ENCODE assay signal across 15 cellular contexts in the genomic region with DNA sequence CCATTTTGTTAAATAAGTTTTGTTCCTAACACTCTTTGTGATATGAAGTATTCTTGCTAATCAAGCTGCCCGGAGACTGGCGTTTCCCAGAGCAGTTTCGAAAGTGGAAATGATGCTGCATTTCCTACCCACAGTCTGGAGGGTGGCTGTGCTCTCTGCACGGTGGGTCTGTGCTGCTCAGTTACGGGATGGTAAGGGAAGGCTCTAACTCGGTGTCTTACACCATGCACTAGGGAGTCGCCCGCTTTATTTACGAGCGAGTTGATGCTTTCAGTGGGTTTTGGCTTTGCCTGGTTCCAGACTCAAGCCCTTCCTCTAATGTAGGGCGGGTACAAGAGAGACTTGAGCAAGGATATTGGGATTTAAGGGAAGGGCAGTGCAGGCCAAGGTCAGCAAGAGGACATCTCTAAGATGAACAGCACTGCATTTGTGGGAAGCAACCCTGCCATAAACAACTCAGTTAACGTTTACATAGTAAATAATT.
DNase-seq lines count a peak whose midpoint lies in the region; ATAC-seq and TF ChIP-seq lines count a peak whose summit lies in the region.
"Had no signal": no experiment of that assay in that cellular context is flagged by ENCODE, and none has a peak within 500 bp of the region (broad histone marks: within the 10 kb centered on the region; RNA-seq: fewer than 3 reads in every experiment).

No MANE protein-coding gene starts in this region.

- H3K36me3 ChIP-seq in left lung (peaks cover 0 to 5% of the 10 kb centered on the region in 2 donors), upper lobe of left lung (no peaks in the 10 kb centered on the region)

- peak; percentile 64 for DNase-seq in LHCN-M2 (ENCODE audit: low read depth)
- peak; percentile 79 for DNase-seq in amniotic epithelial cell (ENCODE audit: low read depth)
- no peak for DNase-seq in left lung
- DNase-seq in upper lobe of left lung: no peak
- no peak for DNase-seq in activated CD4-positive, alpha-beta T cell treated with anti-CD3 and anti-CD28 coated beads, Interleukin-2, amount 10 ng/mL, durations not matched to agents 7 days and 5 days
- DNase-seq: activated CD8-positive, alpha-beta T cell treated with anti-CD3 and anti-CD28 coated beads, Interleukin-2, amount 10 ng/mL, durations not matched to agents 7 days and 5 days; activated naive CD8-positive, alpha-beta T cell treated with anti-CD3 and anti-CD28 coated beads, Interleukin-2, amount 10 ng/mL, durations not matched to agents 7 days and 5 days; effector CD8-positive, alpha-beta T cell; NCI-H1105; NCI-H526 treated with DMSO at 0.1 percent for 48 hours; T-helper 1 cell had no signal

- H3K27ac ChIP-seq in left lung (no peak overlapping the region), upper lobe of left lung (no peak overlapping the region)
- H3K27ac ChIP-seq: HL-60 had no signal

- intact Hi-C loops in left lung (cut with DNase I): no loop called here

- no peaks in the 10 kb centered on the region for H3K4me1 Mint-ChIP-seq in activated CD4-positive, alpha-beta T cell treated with anti-CD3 and anti-CD28 coated beads, Interleukin-2, amount 10 ng/mL, durations not matched to agents 7 days and 5 days
- H3K4me1 Mint-ChIP-seq: activated naive CD8-positive, alpha-beta T cell treated with anti-CD3 and anti-CD28 coated beads, Interleukin-2, amount 10 ng/mL, durations not matched to agents 7 days and 5 days had no signal

- H3K36me3 Mint-ChIP-seq in activated CD4-positive, alpha-beta T cell treated with anti-CD3 and anti-CD28 coated beads, Interleukin-2, amount 10 ng/mL, durations not matched to agents 7 days and 5 days (ENCODE audit: low read depth): peaks cover 4% of the 10 kb centered on the region

- ATAC-seq in left lung (peak; percentile 19), upper lobe of left lung (ENCODE audit: low FRiP score in 2 of 2) (peak; percentile 17 to 57), GM18873 (IDR thresholded peaks at IDR 0.05; ENCODE audit: low FRiP score, unreplicated experiment) (no peak), HG02678 (IDR thresholded peaks at IDR 0.05; ENCODE audit: unreplicated experiment) (no peak)
- ATAC-seq: activated CD8-positive, alpha-beta T cell treated with anti-CD3 and anti-CD28 coated beads, Interleukin-2, amount 10 ng/mL, durations not matched to agents 7 days and 5 days had no signal

- H3K27me3 Mint-ChIP-seq in activated CD4-positive, alpha-beta T cell treated with anti-CD3 and anti-CD28 coated beads, Interleukin-2, amount 10 ng/mL, durations not matched to agents 7 days and 5 days: no peaks in the 10 kb centered on the region
- H3K27me3 Mint-ChIP-seq: activated naive CD8-positive, alpha-beta T cell treated with anti-CD3 and anti-CD28 coated beads, Interleukin-2, amount 10 ng/mL, durations not matched to agents 7 days and 5 days had no signal

- 61 to 89% methylated on average over 12 of the region's 12 CpGs for WGBS in upper lobe of left lung, 2 donors

- TF ChIP-seq POLR2A in upper lobe of left lung (IDR thresholded peaks at IDR 0.05): no peak

- CTCF ChIA-PET in activated CD4-positive, alpha-beta T cell treated with anti-CD3 and anti-CD28 coated beads, Interleukin-2, amount 10 ng/mL, durations not matched to agents 7 days and 5 days (lab: Charles Lee): interaction anchor here (1.5 kb wide), 1 partner anchor 9 kb away, joined by 3 read pairs; no protein-coding TSS in a partner anchor

- no peaks in the 10 kb centered on the region for H3K9me3 Mint-ChIP-seq in activated CD4-positive, alpha-beta T cell treated with anti-CD3 and anti-CD28 coated beads, Interleukin-2, amount 10 ng/mL, durations not matched to agents 7 days and 5 days
- H3K9me3 Mint-ChIP-seq: activated naive CD8-positive, alpha-beta T cell treated with anti-CD3 and anti-CD28 coated beads, Interleukin-2, amount 10 ng/mL, durations not matched to agents 7 days and 5 days had no signal

- no peak overlapping the region for H3K27ac Mint-ChIP-seq in activated CD4-positive, alpha-beta T cell treated with anti-CD3 and anti-CD28 coated beads, Interleukin-2, amount 10 ng/mL, durations not matched to agents 7 days and 5 days
- H3K27ac Mint-ChIP-seq: activated CD8-positive, alpha-beta T cell treated with anti-CD3 and anti-CD28 coated beads, Interleukin-2, amount 10 ng/mL, durations not matched to agents 7 days and 5 days; activated naive CD8-positive, alpha-beta T cell treated with anti-CD3 and anti-CD28 coated beads, Interleukin-2, amount 10 ng/mL, durations not matched to agents 7 days and 5 days had no signal

- no peak for TF ChIP-seq CTCF in left lung (IDR thresholded peaks at IDR 0.05)
- no peak for TF ChIP-seq CTCF in upper lobe of left lung (IDR thresholded peaks at IDR 0.05)

- POLR2A ChIA-PET in activated CD4-positive, alpha-beta T cell treated with anti-CD3 and anti-CD28 coated beads, Interleukin-2, amount 10 ng/mL, durations not matched to agents 7 days and 5 days (lab: Charles Lee): no interaction called here

- no peaks in the 10 kb centered on the region for H3K27me3 ChIP-seq in left lung
- H3K27me3 ChIP-seq in upper lobe of left lung: no peaks in the 10 kb centered on the region

- no peak overlapping the region for H3K4me3 Mint-ChIP-seq in activated CD4-positive, alpha-beta T cell treated with anti-CD3 and anti-CD28 coated beads, Interleukin-2, amount 10 ng/mL, durations not matched to agents 7 days and 5 days
- H3K4me3 Mint-ChIP-seq: activated CD8-positive, alpha-beta T cell treated with anti-CD3 and anti-CD28 coated beads, Interleukin-2, amount 10 ng/mL, durations not matched to agents 7 days and 5 days; activated naive CD8-positive, alpha-beta T cell treated with anti-CD3 and anti-CD28 coated beads, Interleukin-2, amount 10 ng/mL, durations not matched to agents 7 days and 5 days had no signal

- H3K9me3 ChIP-seq in left lung (no peaks in the 10 kb centered on the region), upper lobe of left lung (no peaks in the 10 kb centered on the region)

- no peaks in the 10 kb centered on the region for H3K4me1 ChIP-seq in left lung
- H3K4me1 ChIP-seq in upper lobe of left lung: no peaks in the 10 kb centered on the region

- H3K4me3 ChIP-seq in left lung (no peak overlapping the region), upper lobe of left lung (no peak overlapping the region)
- H3K4me3 ChIP-seq: skin epidermis had no signal

- TF ChIP-seq EP300 in upper lobe of left lung (IDR thresholded peaks at IDR 0.05): no peak

Comparison
In these comparisons a context has a peak if more than half of its experiments do, and no peak if none do; other contexts are left out.
1. DNase-seq: peak in LHCN-M2 (single experiment) and amniotic epithelial cell (single experiment); none in left lung (0 of 2), upper lobe of left lung (0 of 2) and activated CD4-positive, alpha-beta T cell treated with anti-CD3 and anti-CD28 coated beads, Interleukin-2, amount 10 ng/mL, durations not matched to agents 7 days and 5 days (single experiment).
2. ATAC-seq: peak in left lung (single experiment) and upper lobe of left lung (2 of 2); none in GM18873 (single experiment) and HG02678 (single experiment).